Comparison of ENCODE assay signal across 11 cellular contexts in the genomic region with DNA sequence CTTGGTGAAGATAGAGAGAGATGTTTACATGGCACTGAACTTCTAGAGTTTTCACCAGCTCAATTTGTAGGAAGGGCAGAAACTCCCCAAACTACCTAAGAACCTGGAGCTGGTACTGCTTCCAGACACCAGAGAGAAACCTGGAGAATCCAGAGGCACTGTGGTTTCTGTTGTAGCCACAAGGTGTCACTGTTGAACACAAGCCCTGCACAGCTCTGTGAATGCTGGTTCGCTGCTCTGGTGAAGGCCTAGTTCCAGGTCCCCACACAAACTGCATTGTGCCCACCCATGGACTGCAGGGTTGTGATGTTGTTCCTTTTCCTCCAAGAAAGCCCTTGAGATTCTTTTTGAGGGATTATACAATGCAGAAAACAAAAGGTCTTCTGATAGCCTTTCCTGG.
DNase-seq lines count a peak whose midpoint lies in the region; ATAC-seq and TF ChIP-seq lines count a peak whose summit lies in the region.
"Had no signal": no experiment of that assay in that cellular context is flagged by ENCODE, and none has a peak within 500 bp of the region (broad histone marks: within the 10 kb centered on the region; RNA-seq: fewer than 3 reads in every experiment).

No MANE protein-coding gene starts in this region.

- H3K4me2 ChIP-seq in DND-41 (ENCODE audit: insufficient read depth, low read length) (no peak overlapping the region), GM23248 (ENCODE audit: unreplicated experiment) (no peak overlapping the region)

- H3K9ac ChIP-seq in DND-41 (ENCODE audit: low read depth, low read length) = no peak overlapping the region
- no peak overlapping the region for H3K9ac ChIP-seq in GM23248

- H3K27ac ChIP-seq in DND-41 (ENCODE audit: low read length) (peak overlapping the region; percentile 73; the same call in 1 of the 2 replicates), GM23248 (no peak overlapping the region)

- DNase-seq in DND-41 (peak; percentile 49), HT1080 (ENCODE audit: low read depth) (peak; percentile 15), cardiac fibroblast (ENCODE audit: low read depth in 2 of 2) (peak in 1 of 2 donors; percentile 18), nephron progenitor cell (no peak), GM23248 (no peak)
- DNase-seq in stimulated activated CD4-positive, alpha-beta T cell treated with anti-CD3 and anti-CD28 coated beads, Interleukin-2, amount 100 ng/mL, for 48 hours = no peak
- DNase-seq: activated naive CD4-positive, alpha-beta T cell; NCI-H510A; substantia nigra had no signal

- H3K79me2 ChIP-seq in DND-41 (ENCODE audit: insufficient read depth, low read length) (no peaks in the 10 kb centered on the region), GM23248 (ENCODE audit: insufficient read depth) (no peaks in the 10 kb centered on the region)

- H3K9me3 Mint-ChIP-seq in nephron progenitor cell = peaks cover 47% of the 10 kb centered on the region

- H4K20me1 ChIP-seq in DND-41 (ENCODE audit: insufficient read depth, low read length) = no peaks in the 10 kb centered on the region
- H4K20me1 ChIP-seq in GM23248 (ENCODE audit: insufficient read depth) = no peaks in the 10 kb centered on the region

- peaks cover 14% of the 10 kb centered on the region for H3K4me1 Mint-ChIP-seq in nephron progenitor cell

- ATAC-seq in DND-41 (ENCODE audit: insufficient read depth, low read depth) = no peak
- no peak for ATAC-seq in GM21381 (IDR thresholded peaks at IDR 0.05; ENCODE audit: unreplicated experiment)
- no peak for ATAC-seq in HG03039 (IDR thresholded peaks at IDR 0.05; ENCODE audit: unreplicated experiment)

- H3K9me2 ChIP-seq in GM23248 (ENCODE audit: insufficient read depth) = no peaks in the 10 kb centered on the region

- H3K4me1 ChIP-seq in DND-41 (ENCODE audit: insufficient read depth, low read length) = peaks cover 23% of the 10 kb centered on the region
- peaks cover 12% of the 10 kb centered on the region for H3K4me1 ChIP-seq in GM23248 (ENCODE audit: insufficient read depth)

- H3K27me3 Mint-ChIP-seq in nephron progenitor cell (ENCODE audit: low read depth, poor library complexity) = peaks cover 8% of the 10 kb centered on the region

- no peaks in the 10 kb centered on the region for H3F3A ChIP-seq in GM23248 (ENCODE audit: insufficient read depth)

- 90 to 100% methylated on average over 1 of the region's 1 CpG for WGBS in GM23248 (ENCODE audit: low coverage in 1 of 2, low lambda C conversion rate in 2 of 2, missing lambda C conversion rate in 2 of 2), 2 experiments

- H3K36me3 Mint-ChIP-seq in nephron progenitor cell (ENCODE audit: low read depth) = peaks cover 13% of the 10 kb centered on the region

- H2AFZ ChIP-seq in DND-41 (ENCODE audit: low read depth, low read length) (no peak overlapping the region), GM23248 (no peak overlapping the region)

- H3K4me3 Mint-ChIP-seq in nephron progenitor cell = no peak overlapping the region

- H3K36me3 ChIP-seq in DND-41 (ENCODE audit: insufficient read depth, low read length) (peaks cover 33% of the 10 kb centered on the region), GM23248 (ENCODE audit: low read depth) (no peaks in the 10 kb centered on the region)

- no peaks in the 10 kb centered on the region for H3K27me3 ChIP-seq in DND-41 (ENCODE audit: insufficient read depth, low read length, poor library complexity)
- H3K27me3 ChIP-seq in GM23248 (replicated peaks; ENCODE audit: insufficient read depth) = no peaks in the 10 kb centered on the region

- TF ChIP-seq CTCF in DND-41 (IDR thresholded peaks at IDR 0.05; ENCODE audit: borderline replicate concordance, extremely low read depth, low read length, poor library complexity, severe bottlenecking) (peak; percentile 75), cardiac fibroblast (IDR thresholded peaks at IDR 0.05; ENCODE audit: low read depth, low read length) (peak; percentile 48), nephron progenitor cell (IDR thresholded peaks at IDR 0.05) (peak; percentile 15)

- H3K27ac Mint-ChIP-seq in nephron progenitor cell = no peak overlapping the region

- peaks cover 51% of the 10 kb centered on the region for H3K9me3 ChIP-seq in DND-41 (ENCODE audit: insufficient read depth, low read length, severe bottlenecking)
- no peaks in the 10 kb centered on the region for H3K9me3 ChIP-seq in GM23248 (ENCODE audit: low read depth)

- in situ Hi-C loops in GM23248 (cut with MboI) = no loop called here

- H3K4me3 ChIP-seq in DND-41 (ENCODE audit: low read depth in 1 of 2, low read length in 2 of 2) (peak overlapping the region in 1 of 2 experiments; percentile 5; a peak in 1 of 4 replicates), cardiac fibroblast (replicated peaks in 1 of 2; ENCODE audit: low read depth in 2 of 2, low read length in 2 of 2) (no peak overlapping the region), GM23248 (no peak overlapping the region)

Comparison
In these comparisons a context has a peak if more than half of its experiments do, and no peak if none do; other contexts are left out.
1. DNase-seq: peak in DND-41 (single experiment) and HT1080 (single experiment); none in nephron progenitor cell (single experiment), stimulated activated CD4-positive, alpha-beta T cell treated with anti-CD3 and anti-CD28 coated beads, Interleukin-2, amount 100 ng/mL, for 48 hours (0 of 2) and GM23248 (single experiment).
2. CTCF ChIP-seq: peak in every context shown above with its lines; median percentile 75 in DND-41; 48 in cardiac fibroblast; 15 in nephron progenitor cell.